ENCODE assay signal across 2 cellular contexts in the genomic region with DNA sequence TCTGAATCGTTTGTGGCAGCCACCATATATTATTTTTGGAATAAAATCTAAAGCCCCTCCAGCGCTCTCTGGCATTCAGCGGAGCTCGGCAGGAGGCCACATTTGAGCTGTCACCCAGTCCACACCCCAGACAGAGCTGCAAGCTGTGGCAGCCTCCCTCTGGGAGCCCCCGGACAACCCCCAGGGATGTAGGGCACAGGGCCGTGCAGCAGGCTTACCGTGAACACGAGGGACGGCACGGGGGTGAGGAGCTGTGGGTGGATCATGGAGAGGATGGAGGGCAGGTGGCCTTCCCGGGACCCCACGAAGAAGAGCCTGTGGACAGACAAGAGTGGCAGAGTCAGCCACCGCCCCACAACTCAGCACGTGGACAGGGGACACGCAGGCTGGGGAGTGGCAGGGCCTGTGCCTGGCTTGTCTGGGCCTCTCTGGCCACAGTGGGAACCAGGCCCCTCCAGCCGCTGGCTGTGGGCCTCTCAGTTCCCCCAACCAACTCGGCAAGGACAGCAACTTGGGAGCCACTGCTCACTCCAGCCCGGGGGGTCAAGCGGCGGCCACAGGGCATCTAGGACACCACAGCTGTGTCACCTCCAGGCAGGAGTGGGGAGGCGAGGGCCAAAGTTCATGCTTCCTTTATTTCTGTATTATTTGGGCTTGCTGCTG.
TF ChIP-seq lines count a peak whose summit lies in the region.

No MANE protein-coding gene starts in this region.

TF ChIP-seq in K562, 482 proteins besides CTCF, POLR2A, EP300 and RAD21 (continued from another document):
- TF ChIP-seq, protein P1, sequence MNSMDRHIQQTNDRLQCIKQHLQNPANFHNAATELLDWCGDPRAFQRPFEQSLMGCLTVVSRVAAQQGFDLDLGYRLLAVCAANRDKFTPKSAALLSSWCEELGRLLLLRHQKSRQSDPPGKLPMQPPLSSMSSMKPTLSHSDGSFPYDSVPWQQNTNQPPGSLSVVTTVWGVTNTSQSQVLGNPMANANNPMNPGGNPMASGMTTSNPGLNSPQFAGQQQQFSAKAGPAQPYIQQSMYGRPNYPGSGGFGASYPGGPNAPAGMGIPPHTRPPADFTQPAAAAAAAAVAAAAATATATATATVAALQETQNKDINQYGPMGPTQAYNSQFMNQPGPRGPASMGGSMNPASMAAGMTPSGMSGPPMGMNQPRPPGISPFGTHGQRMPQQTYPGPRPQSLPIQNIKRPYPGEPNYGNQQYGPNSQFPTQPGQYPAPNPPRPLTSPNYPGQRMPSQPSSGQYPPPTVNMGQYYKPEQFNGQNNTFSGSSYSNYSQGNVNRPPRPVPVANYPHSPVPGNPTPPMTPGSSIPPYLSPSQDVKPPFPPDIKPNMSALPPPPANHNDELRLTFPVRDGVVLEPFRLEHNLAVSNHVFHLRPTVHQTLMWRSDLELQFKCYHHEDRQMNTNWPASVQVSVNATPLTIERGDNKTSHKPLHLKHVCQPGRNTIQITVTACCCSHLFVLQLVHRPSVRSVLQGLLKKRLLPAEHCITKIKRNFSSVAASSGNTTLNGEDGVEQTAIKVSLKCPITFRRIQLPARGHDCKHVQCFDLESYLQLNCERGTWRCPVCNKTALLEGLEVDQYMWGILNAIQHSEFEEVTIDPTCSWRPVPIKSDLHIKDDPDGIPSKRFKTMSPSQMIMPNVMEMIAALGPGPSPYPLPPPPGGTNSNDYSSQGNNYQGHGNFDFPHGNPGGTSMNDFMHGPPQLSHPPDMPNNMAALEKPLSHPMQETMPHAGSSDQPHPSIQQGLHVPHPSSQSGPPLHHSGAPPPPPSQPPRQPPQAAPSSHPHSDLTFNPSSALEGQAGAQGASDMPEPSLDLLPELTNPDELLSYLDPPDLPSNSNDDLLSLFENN (IDR thresholded peaks at IDR 0.05; ENCODE audit: low read depth in 2 of 2, low read length in 2 of 2), result no peak
- TF ChIP-seq MCM5 (IDR thresholded peaks at IDR 0.05; ENCODE audit: low read depth) (no peak), RBM22 (IDR thresholded peaks at IDR 0.05; ENCODE audit: low read depth, low read length, poor library complexity, severe bottlenecking) (peak; percentile 96), DDX20 (tag; IDR thresholded peaks at IDR 0.05; ENCODE audit: low read depth) (no peak), HLTF (IDR thresholded peaks at IDR 0.05) (no peak), RBFOX2 (IDR thresholded peaks at IDR 0.05; ENCODE audit: low read depth, low read length) (peak; percentile 52), ZNF224 (CRISPR knock-in tag; IDR thresholded peaks at IDR 0.05) (no peak), EGR1 (conservative IDR thresholded peaks at IDR 0.05) (no peak), ZNF12 (CRISPR knock-in tag; IDR thresholded peaks at IDR 0.05) (no peak), CCNT2 (IDR thresholded peaks at IDR 0.05; ENCODE audit: borderline replicate concordance, extremely low read depth, insufficient read length, low read depth, low read length) (no peak), FOXM1 (IDR thresholded peaks at IDR 0.05; ENCODE audit: low read depth) (no peak), FOXM1 (CRISPR knock-in tag; IDR thresholded peaks at IDR 0.05; ENCODE audit: low read depth) (no peak)
- TF ChIP-seq, protein P2, sequence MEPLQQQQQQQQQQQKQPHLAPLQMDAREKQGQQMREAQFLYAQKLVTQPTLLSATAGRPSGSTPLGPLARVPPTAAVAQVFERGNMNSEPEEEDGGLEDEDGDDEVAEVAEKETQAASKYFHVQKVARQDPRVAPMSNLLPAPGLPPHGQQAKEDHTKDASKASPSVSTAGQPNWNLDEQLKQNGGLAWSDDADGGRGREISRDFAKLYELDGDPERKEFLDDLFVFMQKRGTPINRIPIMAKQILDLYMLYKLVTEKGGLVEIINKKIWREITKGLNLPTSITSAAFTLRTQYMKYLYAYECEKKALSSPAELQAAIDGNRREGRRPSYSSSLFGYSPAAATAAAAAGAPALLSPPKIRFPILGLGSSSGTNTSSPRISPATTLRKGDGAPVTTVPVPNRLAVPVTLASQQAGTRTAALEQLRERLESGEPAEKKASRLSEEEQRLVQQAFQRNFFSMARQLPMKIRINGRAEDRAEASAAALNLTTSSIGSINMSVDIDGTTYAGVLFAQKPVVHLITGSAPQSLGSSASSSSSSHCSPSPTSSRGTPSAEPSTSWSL (CRISPR knock-in tag; IDR thresholded peaks at IDR 0.05; ENCODE audit: borderline replicate concordance), result no peak
- TF ChIP-seq, protein P3, sequence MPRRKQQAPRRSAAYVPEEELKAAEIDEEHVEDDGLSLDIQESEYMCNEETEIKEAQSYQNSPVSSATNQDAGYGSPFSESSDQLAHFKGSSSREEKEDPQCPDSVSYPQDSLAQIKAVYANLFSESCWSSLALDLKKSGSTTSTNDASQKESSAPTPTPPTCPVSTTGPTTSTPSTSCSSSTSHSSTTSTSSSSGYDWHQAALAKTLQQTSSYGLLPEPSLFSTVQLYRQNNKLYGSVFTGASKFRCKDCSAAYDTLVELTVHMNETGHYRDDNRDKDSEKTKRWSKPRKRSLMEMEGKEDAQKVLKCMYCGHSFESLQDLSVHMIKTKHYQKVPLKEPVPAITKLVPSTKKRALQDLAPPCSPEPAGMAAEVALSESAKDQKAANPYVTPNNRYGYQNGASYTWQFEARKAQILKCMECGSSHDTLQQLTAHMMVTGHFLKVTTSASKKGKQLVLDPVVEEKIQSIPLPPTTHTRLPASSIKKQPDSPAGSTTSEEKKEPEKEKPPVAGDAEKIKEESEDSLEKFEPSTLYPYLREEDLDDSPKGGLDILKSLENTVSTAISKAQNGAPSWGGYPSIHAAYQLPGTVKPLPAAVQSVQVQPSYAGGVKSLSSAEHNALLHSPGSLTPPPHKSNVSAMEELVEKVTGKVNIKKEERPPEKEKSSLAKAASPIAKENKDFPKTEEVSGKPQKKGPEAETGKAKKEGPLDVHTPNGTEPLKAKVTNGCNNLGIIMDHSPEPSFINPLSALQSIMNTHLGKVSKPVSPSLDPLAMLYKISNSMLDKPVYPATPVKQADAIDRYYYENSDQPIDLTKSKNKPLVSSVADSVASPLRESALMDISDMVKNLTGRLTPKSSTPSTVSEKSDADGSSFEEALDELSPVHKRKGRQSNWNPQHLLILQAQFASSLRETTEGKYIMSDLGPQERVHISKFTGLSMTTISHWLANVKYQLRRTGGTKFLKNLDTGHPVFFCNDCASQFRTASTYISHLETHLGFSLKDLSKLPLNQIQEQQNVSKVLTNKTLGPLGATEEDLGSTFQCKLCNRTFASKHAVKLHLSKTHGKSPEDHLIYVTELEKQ (CRISPR knock-in tag; IDR thresholded peaks at IDR 0.05), result no peak

TF ChIP-seq in liver, 16 proteins besides CTCF, POLR2A, EP300 and RAD21 (continued from another document):
- TF ChIP-seq, protein P4, sequence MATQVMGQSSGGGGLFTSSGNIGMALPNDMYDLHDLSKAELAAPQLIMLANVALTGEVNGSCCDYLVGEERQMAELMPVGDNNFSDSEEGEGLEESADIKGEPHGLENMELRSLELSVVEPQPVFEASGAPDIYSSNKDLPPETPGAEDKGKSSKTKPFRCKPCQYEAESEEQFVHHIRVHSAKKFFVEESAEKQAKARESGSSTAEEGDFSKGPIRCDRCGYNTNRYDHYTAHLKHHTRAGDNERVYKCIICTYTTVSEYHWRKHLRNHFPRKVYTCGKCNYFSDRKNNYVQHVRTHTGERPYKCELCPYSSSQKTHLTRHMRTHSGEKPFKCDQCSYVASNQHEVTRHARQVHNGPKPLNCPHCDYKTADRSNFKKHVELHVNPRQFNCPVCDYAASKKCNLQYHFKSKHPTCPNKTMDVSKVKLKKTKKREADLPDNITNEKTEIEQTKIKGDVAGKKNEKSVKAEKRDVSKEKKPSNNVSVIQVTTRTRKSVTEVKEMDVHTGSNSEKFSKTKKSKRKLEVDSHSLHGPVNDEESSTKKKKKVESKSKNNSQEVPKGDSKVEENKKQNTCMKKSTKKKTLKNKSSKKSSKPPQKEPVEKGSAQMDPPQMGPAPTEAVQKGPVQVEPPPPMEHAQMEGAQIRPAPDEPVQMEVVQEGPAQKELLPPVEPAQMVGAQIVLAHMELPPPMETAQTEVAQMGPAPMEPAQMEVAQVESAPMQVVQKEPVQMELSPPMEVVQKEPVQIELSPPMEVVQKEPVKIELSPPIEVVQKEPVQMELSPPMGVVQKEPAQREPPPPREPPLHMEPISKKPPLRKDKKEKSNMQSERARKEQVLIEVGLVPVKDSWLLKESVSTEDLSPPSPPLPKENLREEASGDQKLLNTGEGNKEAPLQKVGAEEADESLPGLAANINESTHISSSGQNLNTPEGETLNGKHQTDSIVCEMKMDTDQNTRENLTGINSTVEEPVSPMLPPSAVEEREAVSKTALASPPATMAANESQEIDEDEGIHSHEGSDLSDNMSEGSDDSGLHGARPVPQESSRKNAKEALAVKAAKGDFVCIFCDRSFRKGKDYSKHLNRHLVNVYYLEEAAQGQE (IDR thresholded peaks at IDR 0.05), result peak; percentile 75
- peak; percentile 82 for TF ChIP-seq HNF4A (conservative IDR thresholded peaks at IDR 0.05)
- TF ChIP-seq, protein P5, sequence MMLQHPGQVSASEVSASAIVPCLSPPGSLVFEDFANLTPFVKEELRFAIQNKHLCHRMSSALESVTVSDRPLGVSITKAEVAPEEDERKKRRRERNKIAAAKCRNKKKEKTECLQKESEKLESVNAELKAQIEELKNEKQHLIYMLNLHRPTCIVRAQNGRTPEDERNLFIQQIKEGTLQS (IDR thresholded peaks at IDR 0.05), result no peak
